In genomic region chr3:37962906-37963486, GRCh38 we compare ENCODE assay signal across 11 cellular contexts. TPM values are rescaled to one million over a fixed set of nuclear protein-coding genes. Genes with fewer than 3 reads are reported as not detected.
DNase-seq lines count a peak whose midpoint lies in the region; ATAC-seq and TF ChIP-seq lines count a peak whose summit lies in the region.
"Had no signal": no experiment of that assay in that cellular context is flagged by ENCODE, and none has a peak within 500 bp of the region (broad histone marks: within the 10 kb centered on the region; RNA-seq: fewer than 3 reads in every experiment).

No MANE protein-coding gene starts in this region.

- H3K27me3 Mint-ChIP-seq in activated T-helper 17 cell treated with anti-CD3 and anti-CD28 coated beads, Interleukin-2, amount 50 U/mL, for 72 hours: no peaks in the 10 kb centered on the region
- H3K27me3 Mint-ChIP-seq in osteocyte (ENCODE audit: unreplicated experiment): no peaks in the 10 kb centered on the region
- H3K27me3 Mint-ChIP-seq: activated naive CD8-positive, alpha-beta T cell had no signal

- H3K4me1 Mint-ChIP-seq in activated T-helper 17 cell treated with anti-CD3 and anti-CD28 coated beads, Interleukin-2, amount 50 U/mL, for 72 hours: no peaks in the 10 kb centered on the region
- peaks cover 43% of the 10 kb centered on the region for H3K4me1 Mint-ChIP-seq in osteocyte (ENCODE audit: unreplicated experiment)

- H3K9me3 Mint-ChIP-seq in activated T-helper 17 cell treated with anti-CD3 and anti-CD28 coated beads, Interleukin-2, amount 50 U/mL, for 72 hours: no peaks in the 10 kb centered on the region
- H3K9me3 Mint-ChIP-seq in osteocyte (ENCODE audit: unreplicated experiment): no peaks in the 10 kb centered on the region

- no peak for TF ChIP-seq CTCF in osteocyte (IDR thresholded peaks at IDR 0.05)

- H3K4me3 Mint-ChIP-seq in activated T-helper 17 cell treated with anti-CD3 and anti-CD28 coated beads, Interleukin-2, amount 50 U/mL, for 72 hours: no peak overlapping the region
- H3K4me3 Mint-ChIP-seq in osteocyte (ENCODE audit: unreplicated experiment): no peak overlapping the region
- H3K4me3 Mint-ChIP-seq: activated naive CD8-positive, alpha-beta T cell had no signal

- ATAC-seq in activated T-helper 17 cell treated with anti-CD3 and anti-CD28 coated beads, Interleukin-2, amount 50 U/mL, for 72 hours (replicated peaks): no peak
- ATAC-seq in HG03196 (IDR thresholded peaks at IDR 0.05; ENCODE audit: unreplicated experiment): no peak

- H3K36me3 Mint-ChIP-seq in activated T-helper 17 cell treated with anti-CD3 and anti-CD28 coated beads, Interleukin-2, amount 50 U/mL, for 72 hours (ENCODE audit: low read depth): no peaks in the 10 kb centered on the region
- H3K36me3 Mint-ChIP-seq in osteocyte (ENCODE audit: unreplicated experiment): peaks cover 15% of the 10 kb centered on the region
- H3K36me3 Mint-ChIP-seq: activated naive CD8-positive, alpha-beta T cell had no signal

- peak; percentile 78 for DNase-seq in EH (ENCODE audit: low read depth)
- peak; percentile 40 for DNase-seq in hepatic stellate cell (ENCODE audit: low spot score)
- peak; percentile 23 for DNase-seq in osteocyte (ENCODE audit: extremely low spot score, unreplicated experiment)
- DNase-seq in C1 segment of cervical spinal cord (lab: John Stamatoyannopoulos, UW): no peak
- DNase-seq in NCI-H748 (lab: John Stamatoyannopoulos, UW; ENCODE audit: unreplicated experiment): no peak
- DNase-seq in NCI-H1105 treated with DMSO at 0.1 percent for 48 hours (lab: John Stamatoyannopoulos, UW): no peak
- DNase-seq: glutamatergic neuron, pancreas had no signal

- H3K27ac Mint-ChIP-seq in activated T-helper 17 cell treated with anti-CD3 and anti-CD28 coated beads, Interleukin-2, amount 50 U/mL, for 72 hours: peak overlapping the region; percentile 23
- peak overlapping the region; percentile 50 for H3K27ac Mint-ChIP-seq in osteocyte (ENCODE audit: unreplicated experiment)
- H3K27ac Mint-ChIP-seq: activated naive CD8-positive, alpha-beta T cell had no signal

RNA-seq across cellular contexts. Expression of gene VILL, which starts 27.6 kb away (rescaled TPM):
- total RNA-seq in activated T-helper 17 cell treated with anti-CD3 and anti-CD28 coated beads, Interleukin-2, amount 50 U/mL, for 72 hours: 10 to 100 TPM; 12.7 to 13.4 TPM
- 2.3 and 2.7 TPM in 2 replicates for total RNA-seq in osteocyte

Comparison
In these comparisons a context has a peak if more than half of its experiments do, and no peak if none do; other contexts are left out.
1. DNase-seq: peak in EH (single experiment), hepatic stellate cell (single experiment) and osteocyte (single experiment); none in C1 segment of cervical spinal cord (0 of 14), NCI-H748 (single experiment) and NCI-H1105 treated with DMSO at 0.1 percent for 48 hours (single experiment).